ENCODE assay signal across 8 cellular contexts in genomic region chr6:23446394-23447001, GRCh38.
DNase-seq lines count a peak whose midpoint lies in the region; ATAC-seq and TF ChIP-seq lines count a peak whose summit lies in the region.
"Had no signal": no experiment of that assay in that cellular context is flagged by ENCODE, and none has a peak within 500 bp of the region (broad histone marks: within the 10 kb centered on the region; RNA-seq: fewer than 3 reads in every experiment).

No MANE protein-coding gene starts in this region.

- H3K9me3 Mint-ChIP-seq in progenitor cell of endocrine pancreas (ENCODE audit: low read depth) = no peaks in the 10 kb centered on the region

- H3K36me3 ChIP-seq in Panc1 (ENCODE audit: control insufficient read depth, insufficient read depth, low read length) = no peaks in the 10 kb centered on the region
- H3K36me3 ChIP-seq in ascending aorta = no peaks in the 10 kb centered on the region

- BruUV-seq in Panc1 (replicated peaks; lab: Mats Ljungman, UMichigan) = no TSS peak

- H3K36me3 Mint-ChIP-seq in progenitor cell of endocrine pancreas (ENCODE audit: insufficient read depth) = no peaks in the 10 kb centered on the region
- H3K36me3 Mint-ChIP-seq: naive B cell had no signal

- peak overlapping the region; percentile 33 for H3K27ac Mint-ChIP-seq in progenitor cell of endocrine pancreas
- H3K27ac Mint-ChIP-seq: naive B cell had no signal

- DNase-seq in LHCN-M2 (ENCODE audit: low read depth) (peak; percentile 35), Panc1 (ENCODE audit: low read depth, low spot score) (peak; percentile 12), fibroblast of the aortic adventitia (ENCODE audit: low read depth) (peak; percentile 52), progenitor cell of endocrine pancreas (ENCODE audit: low spot score, unreplicated experiment) (no peak), ascending aorta (ENCODE audit: low spot score in 2 of 2) (no peak), sciatic nerve (ENCODE audit: low spot score) (no peak)
- DNase-seq: naive B cell had no signal

- H3K4me1 Mint-ChIP-seq in progenitor cell of endocrine pancreas (ENCODE audit: low read depth) = peaks cover 32% of the 10 kb centered on the region
- H3K4me1 Mint-ChIP-seq: naive B cell had no signal

- in situ Hi-C loops in Panc1 (cut with HindIII; ENCODE audit: low pct_unique_long_range_greater_than_20kb, low sequenced_read_pairs) = no loop called here

- H3K4me3 ChIP-seq in Panc1 (ENCODE audit: low read depth in 2 of 2, low read length in 2 of 2) (no peak overlapping the region), fibroblast of the aortic adventitia (ENCODE audit: low read depth, low read length) (no peak overlapping the region), ascending aorta (no peak overlapping the region)

- H3K27me3 Mint-ChIP-seq in progenitor cell of endocrine pancreas = no peaks in the 10 kb centered on the region
- H3K27me3 Mint-ChIP-seq: naive B cell had no signal

- POLR2A ChIA-PET in Panc1 (lab: Charles Lee) = no interaction called here

- no peaks in the 10 kb centered on the region for H3K9me3 ChIP-seq in Panc1 (ENCODE audit: control insufficient read depth, insufficient read depth, low read depth, low read length)
- H3K9me3 ChIP-seq in ascending aorta = no peaks in the 10 kb centered on the region

- no peaks in the 10 kb centered on the region for H3K4me1 ChIP-seq in Panc1 (ENCODE audit: control insufficient read depth, insufficient read depth, low read length)
- no peaks in the 10 kb centered on the region for H3K4me1 ChIP-seq in ascending aorta

- ATAC-seq in Panc1 (no peak), GM18511 (IDR thresholded peaks at IDR 0.05; ENCODE audit: unreplicated experiment) (no peak), sciatic nerve (no peak)

- intact Hi-C loops in Panc1 (cut with micrococcal nuclease; ENCODE audit: unreplicated experiment) (no loop called here), ascending aorta (cut with DNase I) (no loop called here), sciatic nerve (cut with DNase I) (no loop called here)

- TF ChIP-seq CTCF in Panc1 (IDR thresholded peaks at IDR 0.05) (peak; percentile 60), fibroblast of the aortic adventitia (IDR thresholded peaks at IDR 0.05; ENCODE audit: insufficient read depth, low read length) (peak; percentile 47), progenitor cell of endocrine pancreas (IDR thresholded peaks at IDR 0.05; ENCODE audit: unreplicated experiment) (peak; percentile 60), ascending aorta (IDR thresholded peaks at IDR 0.05) (peak in 1 of 3 experiments; percentile 42)

- H3K4me3 Mint-ChIP-seq in progenitor cell of endocrine pancreas (ENCODE audit: low read depth) = no peak overlapping the region
- H3K4me3 Mint-ChIP-seq: naive B cell had no signal

- H3K27ac ChIP-seq in Panc1 (ENCODE audit: low read length) = no peak overlapping the region; the same call in 1 of the 2 replicates
- no peak overlapping the region for H3K27ac ChIP-seq in ascending aorta

- CTCF ChIA-PET in Panc1 (lab: Charles Lee) = no interaction called here

- H3K27me3 ChIP-seq in Panc1 (ENCODE audit: control insufficient read depth, insufficient read depth, low read length) (no peaks in the 10 kb centered on the region), ascending aorta (no peaks in the 10 kb centered on the region)

Comparison
In these comparisons a context has a peak if more than half of its experiments do, and no peak if none do; other contexts are left out.
1. DNase-seq: peak in LHCN-M2 (single experiment), Panc1 (single experiment) and fibroblast of the aortic adventitia (single experiment); none in progenitor cell of endocrine pancreas (single experiment), ascending aorta (0 of 2) and sciatic nerve (single experiment).